Comparison of ENCODE assay signal across 9 cellular contexts in genomic region chr6:88982720-88983119, GRCh38. TPM values are rescaled to one million over a fixed set of nuclear protein-coding genes. Genes with fewer than 3 reads are reported as not detected.
DNase-seq lines count a peak whose midpoint lies in the region; ATAC-seq and FAIRE-seq lines count a peak whose summit lies in the region.
"Had no signal": no experiment of that assay in that cellular context is flagged by ENCODE, and none has a peak within 500 bp of the region (broad histone marks: within the 10 kb centered on the region; RNA-seq: fewer than 3 reads in every experiment).

No MANE protein-coding gene starts in this region.

- no peaks in the 10 kb centered on the region for H3K27me3 ChIP-seq in SJCRH30

- no peaks in the 10 kb centered on the region for H3K36me3 ChIP-seq in SJCRH30

- H3K9me3 ChIP-seq in SJCRH30 (replicated peaks): no peaks in the 10 kb centered on the region

- ATAC-seq in GM18907 (IDR thresholded peaks at IDR 0.05; ENCODE audit: unreplicated experiment): no peak

- no peak overlapping the region for H3K4me3 ChIP-seq in SJCRH30
- H3K4me3 ChIP-seq: skin epidermis had no signal

- DNase-seq in COR-L47 (lab: John Stamatoyannopoulos, UW) (peak; percentile 19), GM19239 (ENCODE audit: insufficient read length, low spot score) (peak; percentile 32), MV-4-11 (lab: John Stamatoyannopoulos, UW) (peak; percentile 57), SJCRH30 (peak; percentile 12 to 73), dermis blood vessel endothelial cell (peak; percentile 78), lung microvascular endothelial cell (ENCODE audit: low read depth in 2 of 2) (peak; percentile 68 to 72), ureter (ENCODE audit: low spot score) (peak; percentile 58)

- no peak overlapping the region for H3K27ac ChIP-seq in SJCRH30

- H3K4me1 ChIP-seq in SJCRH30: peaks cover 3% of the 10 kb centered on the region; the same call in 1 of the 2 replicates

- FAIRE-seq in GM19239 (lab: Jason Lieb, UNC): peak; percentile 95

RNA-seq across cellular contexts. Expression of gene RNGTT, which starts 19.3 kb away (rescaled TPM):
- total RNA-seq in SJCRH30 (2014; rRNA removed; shearing (Covaris generic)): 38.8 and 40.8 TPM in 2 replicates
- 19.7 and 21.9 TPM in 2 replicates for total RNA-seq in dermis blood vessel endothelial cell
- 7.0 and 9.7 TPM in 2 replicates for total RNA-seq in lung microvascular endothelial cell
- total RNA-seq in ureter: 14.9 TPM

Comparison
In these comparisons a context has a peak if more than half of its experiments do, and no peak if none do; other contexts are left out.
1. DNase-seq: peak in every context shown above with its lines; median percentile 78 in dermis blood vessel endothelial cell; 70 in lung microvascular endothelial cell; 58 in ureter; 57 in MV-4-11; 42 in SJCRH30; 32 in GM19239; 19 in COR-L47.